20 cellular contexts compared by ENCODE assay signal in the genomic region with DNA sequence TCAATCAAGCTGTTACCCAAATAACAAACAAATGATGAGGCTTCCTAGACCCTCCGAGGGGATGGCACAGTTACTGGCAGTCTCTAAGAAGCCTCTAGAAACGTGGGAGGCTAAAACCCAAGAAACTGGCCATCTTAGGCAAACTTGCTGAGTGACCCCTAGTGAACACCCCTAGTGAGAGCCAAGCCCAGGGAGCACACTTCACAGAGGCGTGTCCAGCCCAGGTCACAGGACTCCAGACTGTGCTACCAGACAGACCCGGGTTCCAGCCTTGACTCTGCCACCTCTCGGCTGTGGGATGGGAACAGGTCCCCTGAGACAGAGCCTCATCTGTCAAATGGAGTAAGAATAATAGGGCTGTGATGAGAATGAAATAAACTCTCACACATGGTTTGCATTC.
"Had no signal": no experiment of that assay in that cellular context is flagged by ENCODE, and none has a peak within 500 bp of the region (broad histone marks: within the 10 kb centered on the region; RNA-seq: fewer than 3 reads in every experiment).

No MANE protein-coding gene starts in this region.

- DNase-seq: KBM-7, MV-4-11, NCI-H1048, NCI-H1105, NCI-H1417, NCI-H1436 treated with DMSO at 0.1 percent for 48 hours, NCI-H1694, NCI-H187 treated with DMSO at 0.1 percent for 48 hours, NCI-H2029 treated with DMSO at 0.1 percent for 48 hours, NCI-H226, NCI-H446, NCI-H510A, NCI-H69, NCI-H774, Right ventricle myocardium superior, RPMI8226, SIG-M5, SK-N-SH, SW 1271 had no signal

- H3K9me3 ChIP-seq: SK-N-SH had no signal

- H3K27ac Mint-ChIP-seq: IgD-negative memory B cell had no signal

- H3K4me3 Mint-ChIP-seq: IgD-negative memory B cell had no signal

- H3K4me2 ChIP-seq: SK-N-SH had no signal

- H3K9ac ChIP-seq: SK-N-SH had no signal

- H3K36me3 Mint-ChIP-seq: IgD-negative memory B cell had no signal
